11 cellular contexts compared by ENCODE assay signal in the genomic region with DNA sequence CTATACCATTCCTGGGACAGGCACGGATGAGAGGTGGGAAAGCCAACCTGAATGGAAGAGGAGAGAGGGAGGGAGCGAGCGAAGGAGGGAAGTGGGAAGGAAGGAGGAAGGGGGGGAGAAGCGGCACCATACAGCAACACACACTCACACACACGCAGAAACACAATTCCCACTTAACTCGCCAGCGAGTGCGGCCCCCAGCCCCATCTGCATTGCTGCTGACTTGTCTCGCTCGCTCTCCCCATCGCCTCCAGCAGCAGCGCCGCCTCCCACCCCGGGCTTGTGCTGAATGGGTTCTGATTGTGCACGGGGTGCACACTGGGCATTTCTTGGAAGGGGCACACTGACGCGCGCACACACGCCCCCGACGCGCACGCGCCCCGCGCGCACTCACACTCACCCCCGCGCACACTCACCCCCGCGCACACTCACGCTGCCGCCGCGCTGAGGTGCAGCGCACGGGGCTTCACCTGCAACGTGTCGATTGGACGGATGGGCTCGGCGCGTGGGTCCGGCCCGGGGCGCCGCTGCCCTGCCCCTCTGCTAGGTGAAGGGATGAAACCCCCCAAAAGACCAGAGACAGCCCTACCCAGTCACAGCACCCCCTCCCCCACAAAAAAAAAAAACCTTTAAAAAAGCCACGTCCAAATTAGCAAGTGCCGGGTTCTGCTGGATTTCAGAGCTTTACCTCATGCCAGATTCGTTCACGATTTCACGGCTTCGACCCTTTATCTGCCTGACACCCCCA. TPM values are rescaled to one million over a fixed set of nuclear protein-coding genes. Genes with fewer than 3 reads are reported as not detected.
A peak's percentile ranks its signal among the peaks of the same experiment; 100 is the strongest.
DNase-seq lines count a peak whose midpoint lies in the region; ATAC-seq and TF ChIP-seq lines count a peak whose summit lies in the region.
"Had no signal": no experiment of that assay in that cellular context is flagged by ENCODE, and none has a peak within 500 bp of the region (broad histone marks: within the 10 kb centered on the region; RNA-seq: fewer than 3 reads in every experiment).

No MANE protein-coding gene starts in this region.

- no peak overlapping the region for H4K5ac ChIP-seq in mesendoderm (ENCODE audit: low read length)

- peaks cover 66% of the 10 kb centered on the region for H3K27me3 Mint-ChIP-seq in activated naive CD4-positive, alpha-beta T cell treated with anti-CD3 and anti-CD28 coated beads for 36 hours (ENCODE audit: low read depth)
- H3K27me3 Mint-ChIP-seq in activated naive CD4-positive, alpha-beta T cell treated with anti-CD3 and anti-CD28 coated beads, Interleukin-2, amount 10 ng/mL, durations not matched to agents 7 days and 5 days, result peaks cover 58% of the 10 kb centered on the region
- H3K27me3 Mint-ChIP-seq in brain, result peaks cover 73% of the 10 kb centered on the region

- no peak for DNase-seq in activated naive CD4-positive, alpha-beta T cell treated with anti-CD3 and anti-CD28 coated beads for 36 hours
- no peak for DNase-seq in activated naive CD4-positive, alpha-beta T cell treated with anti-CD3 and anti-CD28 coated beads, Interleukin-2, amount 10 ng/mL, durations not matched to agents 7 days and 5 days
- DNase-seq in mesendoderm (peak; percentile 41), transverse colon (no peak)
- DNase-seq: effector CD4-positive, alpha-beta T cell had no signal

- H3K27ac Mint-ChIP-seq in activated naive CD4-positive, alpha-beta T cell treated with anti-CD3 and anti-CD28 coated beads for 36 hours, result no peak overlapping the region
- H3K27ac Mint-ChIP-seq in activated naive CD4-positive, alpha-beta T cell treated with anti-CD3 and anti-CD28 coated beads, Interleukin-2, amount 10 ng/mL, durations not matched to agents 7 days and 5 days, result no peak overlapping the region
- H3K27ac Mint-ChIP-seq in brain, result peak overlapping the region; percentile 60 to 98 (median 86)

- no CpG with 5 or more reads among the region's 53 CpGs for WGBS in mesendoderm (ENCODE audit: extremely low coverage, insufficient coverage, low lambda C conversion rate)
- 3% methylated on average over 7 to 52 of the region's 53 CpGs for WGBS in transverse colon (ENCODE audit: low coverage in 1 of 2), 2 donors

- no peaks in the 10 kb centered on the region for H3K36me3 Mint-ChIP-seq in activated naive CD4-positive, alpha-beta T cell treated with anti-CD3 and anti-CD28 coated beads for 36 hours (ENCODE audit: low read depth)
- H3K36me3 Mint-ChIP-seq in activated naive CD4-positive, alpha-beta T cell treated with anti-CD3 and anti-CD28 coated beads, Interleukin-2, amount 10 ng/mL, durations not matched to agents 7 days and 5 days, result no peaks in the 10 kb centered on the region
- H3K36me3 Mint-ChIP-seq in brain, result peaks cover 9% of the 10 kb centered on the region

- H4K8ac ChIP-seq in mesendoderm (ENCODE audit: low read depth, low read length), result no peak overlapping the region

- H3K4me3 Mint-ChIP-seq in activated naive CD4-positive, alpha-beta T cell treated with anti-CD3 and anti-CD28 coated beads for 36 hours, result peak overlapping the region; percentile 21
- no peak overlapping the region for H3K4me3 Mint-ChIP-seq in activated naive CD4-positive, alpha-beta T cell treated with anti-CD3 and anti-CD28 coated beads, Interleukin-2, amount 10 ng/mL, durations not matched to agents 7 days and 5 days
- H3K4me3 Mint-ChIP-seq in brain, result peak overlapping the region; percentile 88 to 96 (median 93)

- H3K27ac ChIP-seq in mesendoderm (ENCODE audit: low read depth, low read length) (no peak overlapping the region), transverse colon (no peak overlapping the region)
- H3K27ac ChIP-seq: C4-2B, VCaP had no signal

- H3K9ac ChIP-seq in mesendoderm (ENCODE audit: low read length), result no peak overlapping the region

- H3K4me1 Mint-ChIP-seq in activated naive CD4-positive, alpha-beta T cell treated with anti-CD3 and anti-CD28 coated beads for 36 hours (ENCODE audit: low read depth), result peaks cover 16% of the 10 kb centered on the region
- H3K4me1 Mint-ChIP-seq in activated naive CD4-positive, alpha-beta T cell treated with anti-CD3 and anti-CD28 coated beads, Interleukin-2, amount 10 ng/mL, durations not matched to agents 7 days and 5 days, result peaks cover 9% of the 10 kb centered on the region
- H3K4me1 Mint-ChIP-seq in brain, result peaks cover 43% of the 10 kb centered on the region

- no peak for TF ChIP-seq EP300 in transverse colon (IDR thresholded peaks at IDR 0.05; ENCODE audit: low read depth)

- no peak overlapping the region for H2BK5ac ChIP-seq in mesendoderm (ENCODE audit: low read length)

- CTCF ChIA-PET in activated naive CD4-positive, alpha-beta T cell treated with anti-CD3 and anti-CD28 coated beads for 36 hours (lab: Charles Lee), result no interaction called here
- CTCF ChIA-PET in activated naive CD4-positive, alpha-beta T cell treated with anti-CD3 and anti-CD28 coated beads, Interleukin-2, amount 10 ng/mL, durations not matched to agents 7 days and 5 days (lab: Charles Lee), result no interaction called here

- H3K4me3 ChIP-seq in mesendoderm (ENCODE audit: low read length) (peak overlapping the region; percentile 33), transverse colon (peak overlapping the region in 3 of 4 donors; percentile 21 to 46 (median 31))

- H3K79me1 ChIP-seq in mesendoderm (ENCODE audit: low read length), result no peaks in the 10 kb centered on the region

- no peak overlapping the region for H3K18ac ChIP-seq in mesendoderm (ENCODE audit: low read length)

- ATAC-seq in GM18868 (IDR thresholded peaks at IDR 0.05; ENCODE audit: unreplicated experiment), result no peak
- no peak for ATAC-seq in GM19455 (IDR thresholded peaks at IDR 0.05; ENCODE audit: unreplicated experiment)
- no peak for ATAC-seq in HG02870 (IDR thresholded peaks at IDR 0.05; ENCODE audit: unreplicated experiment)

- H3K4me2 ChIP-seq in mesendoderm (ENCODE audit: low read length), result peak overlapping the region; percentile 45

- no peaks in the 10 kb centered on the region for H3K79me2 ChIP-seq in mesendoderm (ENCODE audit: control insufficient read depth, insufficient read depth, low read length)

- in situ Hi-C loops in transverse colon (cut with MboI; ENCODE audit: low pct_ligation_motif_present in 1 of 4, low pct_unique_long_range_greater_than_20kb in 1 of 4, low sequenced_read_pairs in 3 of 4), result no loop called here

- TF ChIP-seq CTCF in brain (conservative IDR thresholded peaks at IDR 0.05) (no peak), transverse colon (IDR thresholded peaks at IDR 0.05) (no peak)

- H3K9me3 ChIP-seq in transverse colon, result no peaks in the 10 kb centered on the region

- peaks cover 4% of the 10 kb centered on the region for H3K27me3 ChIP-seq in mesendoderm (ENCODE audit: insufficient read depth, low read length, poor library complexity)
- H3K27me3 ChIP-seq in transverse colon, result peaks cover 65% of the 10 kb centered on the region

- H3K36me3 ChIP-seq in mesendoderm (ENCODE audit: control insufficient read depth, insufficient read depth, low read length) (no peaks in the 10 kb centered on the region), transverse colon (no peaks in the 10 kb centered on the region)

- H3K4ac ChIP-seq in mesendoderm (ENCODE audit: low read depth, low read length), result no peak overlapping the region

- H2BK15ac ChIP-seq in mesendoderm (replicated peaks; ENCODE audit: low read depth), result no peak overlapping the region

- H3K9me3 Mint-ChIP-seq in activated naive CD4-positive, alpha-beta T cell treated with anti-CD3 and anti-CD28 coated beads for 36 hours, result no peaks in the 10 kb centered on the region
- H3K9me3 Mint-ChIP-seq in activated naive CD4-positive, alpha-beta T cell treated with anti-CD3 and anti-CD28 coated beads, Interleukin-2, amount 10 ng/mL, durations not matched to agents 7 days and 5 days, result no peaks in the 10 kb centered on the region
- H3K9me3 Mint-ChIP-seq in brain, result peaks cover 0 to 8% (median 3%) of the 10 kb centered on the region in 5 experiments

- H3K56ac ChIP-seq in mesendoderm (ENCODE audit: low read length), result no peak overlapping the region

- no peak for TF ChIP-seq POLR2A in transverse colon (IDR thresholded peaks at IDR 0.05)

- H2BK120ac ChIP-seq in mesendoderm (ENCODE audit: low read depth, low read length), result no peak overlapping the region

- intact Hi-C loops in activated naive CD4-positive, alpha-beta T cell treated with anti-CD3 and anti-CD28 coated beads for 36 hours (cut with micrococcal nuclease), result loop anchor here (2.0 kb wide), 1 partner anchor 116 kb away; no protein-coding TSS in a partner anchor
- intact Hi-C loops in transverse colon (cut with DNase I; ENCODE audit: low total_unique reads), result no loop called here

- H3K4me1 ChIP-seq in mesendoderm (ENCODE audit: control insufficient read depth, low read depth, low read length) (no peaks in the 10 kb centered on the region), transverse colon (peaks cover 9 to 19% (median 13%) of the 10 kb centered on the region in 4 donors)

- H2AK5ac ChIP-seq in mesendoderm (ENCODE audit: low read length), result no peak overlapping the region

- no peak overlapping the region for H3K23ac ChIP-seq in mesendoderm (ENCODE audit: low read length)

RNA-seq across cellular contexts. Expression of a gene that starts 0.7 kb away (rescaled TPM):
- total RNA-seq in activated naive CD4-positive, alpha-beta T cell treated with anti-CD3 and anti-CD28 coated beads for 36 hours, result not detected
- 0.61 TPM for polyA plus RNA-seq in brain (ENCODE audit: insufficient read depth, low read depth, low replicate concordance)
- polyA plus RNA-seq in mesendoderm (2013, experiment 1 of 2), result 0.94 TPM
- 0.80 TPM for polyA plus RNA-seq in mesendoderm (2013, experiment 2 of 2)
- total RNA-seq in transverse colon, result 10 to 100 TPM in 1 of 4 donors, 1 to 10 TPM in 1, under 1 TPM in 2; 0.27 to 14.7 (median 1.3) TPM

Comparison
In these comparisons a context has a peak if more than half of its experiments do, and no peak if none do; other contexts are left out.
1. H3K27ac Mint-ChIP-seq: peak in brain (5 of 5); none in activated naive CD4-positive, alpha-beta T cell treated with anti-CD3 and anti-CD28 coated beads for 36 hours (single experiment) and activated naive CD4-positive, alpha-beta T cell treated with anti-CD3 and anti-CD28 coated beads, Interleukin-2, amount 10 ng/mL, durations not matched to agents 7 days and 5 days (single experiment).